1 cellular context compared by ENCODE assay signal in genomic region chr1:96727860-96728259, GRCh38.
TF ChIP-seq lines count a peak whose summit lies in the region.

No MANE protein-coding gene starts in this region.

TF ChIP-seq in K562, 482 proteins besides CTCF, POLR2A, EP300 and RAD21:
- no peak for TF ChIP-seq CREB5 (CRISPR knock-in tag; IDR thresholded peaks at IDR 0.05)
- no peak for TF ChIP-seq NCOA2 (IDR thresholded peaks at IDR 0.05; ENCODE audit: partially characterized antibody in 2 of 2)
- TF ChIP-seq SMAD4 (CRISPR knock-in tag; conservative IDR thresholded peaks at IDR 0.05): no peak
- TF ChIP-seq SMC3 (conservative IDR thresholded peaks at IDR 0.05; ENCODE audit: insufficient read depth, low read depth, low read length): no peak
- TF ChIP-seq POLR2G (IDR thresholded peaks at IDR 0.05; ENCODE audit: low read depth, low read length): no peak
- no peak for TF ChIP-seq GTF2F1 (IDR thresholded peaks at IDR 0.05; ENCODE audit: low read depth, low read length)
- TF ChIP-seq WHSC1 (IDR thresholded peaks at IDR 0.05; ENCODE audit: low read length): no peak
- TF ChIP-seq ZKSCAN8 (CRISPR knock-in tag; IDR thresholded peaks at IDR 0.05): no peak
- TF ChIP-seq ZNF830 (CRISPR knock-in tag; IDR thresholded peaks at IDR 0.05): no peak
- TF ChIP-seq CBX2 (IDR thresholded peaks at IDR 0.05; ENCODE audit: insufficient read depth, low read length, poor library complexity, severe bottlenecking): no peak
- no peak for TF ChIP-seq GABPB1 (CRISPR knock-in tag; IDR thresholded peaks at IDR 0.05)
- TF ChIP-seq KLF10 (CRISPR knock-in tag; IDR thresholded peaks at IDR 0.05): no peak
TF ChIP-seq in K562: peak in this region for 0.
